Comparison of ENCODE assay signal across 1 cellular context in genomic region chr5:99334936-99335335, GRCh38.
TF ChIP-seq lines count a peak whose summit lies in the region.

No MANE protein-coding gene starts in this region.

TF ChIP-seq in WTC11, 78 proteins besides CTCF, POLR2A, EP300 and RAD21 (continued from another document):
- no peak for TF ChIP-seq ARID4B (CRISPR knock-in tag; IDR thresholded peaks at IDR 0.05; ENCODE audit: borderline replicate concordance)
- no peak for TF ChIP-seq RELA (CRISPR knock-in tag; IDR thresholded peaks at IDR 0.05; ENCODE audit: borderline replicate concordance)
- no peak for TF ChIP-seq NR3C1 (CRISPR knock-in tag; conservative IDR thresholded peaks at IDR 0.05; ENCODE audit: low read depth)
- TF ChIP-seq, protein P1, sequence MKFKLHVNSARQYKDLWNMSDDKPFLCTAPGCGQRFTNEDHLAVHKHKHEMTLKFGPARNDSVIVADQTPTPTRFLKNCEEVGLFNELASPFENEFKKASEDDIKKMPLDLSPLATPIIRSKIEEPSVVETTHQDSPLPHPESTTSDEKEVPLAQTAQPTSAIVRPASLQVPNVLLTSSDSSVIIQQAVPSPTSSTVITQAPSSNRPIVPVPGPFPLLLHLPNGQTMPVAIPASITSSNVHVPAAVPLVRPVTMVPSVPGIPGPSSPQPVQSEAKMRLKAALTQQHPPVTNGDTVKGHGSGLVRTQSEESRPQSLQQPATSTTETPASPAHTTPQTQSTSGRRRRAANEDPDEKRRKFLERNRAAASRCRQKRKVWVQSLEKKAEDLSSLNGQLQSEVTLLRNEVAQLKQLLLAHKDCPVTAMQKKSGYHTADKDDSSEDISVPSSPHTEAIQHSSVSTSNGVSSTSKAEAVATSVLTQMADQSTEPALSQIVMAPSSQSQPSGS (CRISPR knock-in tag; IDR thresholded peaks at IDR 0.05; ENCODE audit: borderline replicate concordance, low read depth), result no peak
- no peak for TF ChIP-seq USF1 (CRISPR knock-in tag; IDR thresholded peaks at IDR 0.05)
- TF ChIP-seq, protein P2, sequence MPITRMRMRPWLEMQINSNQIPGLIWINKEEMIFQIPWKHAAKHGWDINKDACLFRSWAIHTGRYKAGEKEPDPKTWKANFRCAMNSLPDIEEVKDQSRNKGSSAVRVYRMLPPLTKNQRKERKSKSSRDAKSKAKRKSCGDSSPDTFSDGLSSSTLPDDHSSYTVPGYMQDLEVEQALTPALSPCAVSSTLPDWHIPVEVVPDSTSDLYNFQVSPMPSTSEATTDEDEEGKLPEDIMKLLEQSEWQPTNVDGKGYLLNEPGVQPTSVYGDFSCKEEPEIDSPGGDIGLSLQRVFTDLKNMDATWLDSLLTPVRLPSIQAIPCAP (CRISPR knock-in tag; IDR thresholded peaks at IDR 0.05), result no peak
- TF ChIP-seq, protein P3, sequence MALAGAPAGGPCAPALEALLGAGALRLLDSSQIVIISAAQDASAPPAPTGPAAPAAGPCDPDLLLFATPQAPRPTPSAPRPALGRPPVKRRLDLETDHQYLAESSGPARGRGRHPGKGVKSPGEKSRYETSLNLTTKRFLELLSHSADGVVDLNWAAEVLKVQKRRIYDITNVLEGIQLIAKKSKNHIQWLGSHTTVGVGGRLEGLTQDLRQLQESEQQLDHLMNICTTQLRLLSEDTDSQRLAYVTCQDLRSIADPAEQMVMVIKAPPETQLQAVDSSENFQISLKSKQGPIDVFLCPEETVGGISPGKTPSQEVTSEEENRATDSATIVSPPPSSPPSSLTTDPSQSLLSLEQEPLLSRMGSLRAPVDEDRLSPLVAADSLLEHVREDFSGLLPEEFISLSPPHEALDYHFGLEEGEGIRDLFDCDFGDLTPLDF (CRISPR knock-in tag; IDR thresholded peaks at IDR 0.05), result no peak
- TF ChIP-seq PREB (CRISPR knock-in tag; IDR thresholded peaks at IDR 0.05; ENCODE audit: borderline replicate concordance), result no peak
- TF ChIP-seq NFYB (CRISPR knock-in tag; conservative IDR thresholded peaks at IDR 0.05; ENCODE audit: low read depth), result no peak
